In the genomic region with DNA sequence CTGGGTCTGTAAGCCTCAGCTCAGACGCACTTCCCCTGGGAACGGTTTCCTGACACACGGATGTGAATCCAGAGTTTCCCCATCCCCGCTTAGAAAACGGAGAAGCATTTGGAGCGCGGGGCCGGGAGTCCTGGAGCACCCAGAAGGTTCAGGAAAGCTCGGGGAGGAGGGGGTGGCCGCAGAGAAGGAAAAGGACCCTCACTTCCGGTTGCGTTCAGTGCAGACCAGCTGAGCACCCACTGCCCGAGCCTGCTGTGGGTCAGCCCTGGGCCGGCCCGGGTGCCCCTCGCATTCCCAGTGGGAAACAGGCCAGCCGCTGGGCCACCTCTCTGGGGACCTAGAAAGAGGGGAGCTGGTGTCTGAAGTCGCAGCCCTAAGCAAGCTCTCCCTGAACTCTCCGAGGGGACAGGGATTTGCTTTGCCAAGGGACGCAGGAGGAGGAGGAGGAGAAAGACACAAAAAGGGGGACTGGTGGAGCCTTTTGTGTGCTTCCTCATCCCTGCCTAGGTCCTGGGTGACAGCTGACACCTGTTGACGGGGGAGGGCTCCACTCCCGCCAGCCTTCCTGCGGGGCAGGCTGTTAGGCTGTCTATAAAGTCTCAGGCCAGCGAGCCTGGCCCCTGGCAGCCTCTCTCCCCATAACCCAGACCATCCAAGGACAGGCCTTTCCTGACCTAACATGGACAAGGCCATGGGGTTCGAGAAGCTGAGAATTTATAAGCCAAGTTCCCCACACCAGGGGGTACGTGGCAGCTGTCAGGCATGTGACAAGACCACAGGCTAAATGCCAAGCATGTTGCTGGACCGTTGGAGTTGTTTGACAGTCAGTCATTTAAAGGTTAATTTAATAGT, we compare ENCODE assay signal across 10 cellular contexts. TPM values are rescaled to one million over a fixed set of nuclear protein-coding genes. Genes with fewer than 3 reads are reported as not detected.
DNase-seq lines count a peak whose midpoint lies in the region; ATAC-seq, FAIRE-seq and TF ChIP-seq lines count a peak whose summit lies in the region.
"Had no signal": no experiment of that assay in that cellular context is flagged by ENCODE, and none has a peak within 500 bp of the region (broad histone marks: within the 10 kb centered on the region; RNA-seq: fewer than 3 reads in every experiment).

No MANE protein-coding gene starts in this region.

- intact Hi-C loops in left ventricle myocardium inferior (cut with micrococcal nuclease) = no loop called here

- H3K4me3 Mint-ChIP-seq in astrocyte (ENCODE audit: unreplicated experiment) = peak overlapping the region; percentile 14
- H3K4me3 Mint-ChIP-seq: activated T-cell treated with anti-CD3 and anti-CD28 coated beads, Interleukin-2, amount 50 U/mL, for 4 hours had no signal

- H3K27me3 ChIP-seq in GM06990 (replicated peaks; ENCODE audit: control insufficient read depth, insufficient read depth, low read length) (no peaks in the 10 kb centered on the region), astrocyte (ENCODE audit: insufficient read depth, low read length) (no peaks in the 10 kb centered on the region), left ventricle myocardium inferior (ENCODE audit: low read depth) (peaks cover 38% of the 10 kb centered on the region)

- peaks cover 1% of the 10 kb centered on the region for H3K9me3 Mint-ChIP-seq in astrocyte (ENCODE audit: unreplicated experiment)
- H3K9me3 Mint-ChIP-seq: activated T-cell treated with anti-CD3 and anti-CD28 coated beads, Interleukin-2, amount 50 U/mL, for 4 hours had no signal

- H3K4me2 ChIP-seq in astrocyte (ENCODE audit: low read length) = peak overlapping the region; percentile 89

- H3K9ac ChIP-seq in astrocyte (ENCODE audit: low read length) = peak overlapping the region; percentile 81

- H3K79me2 ChIP-seq in astrocyte (ENCODE audit: insufficient read depth, low read length) = peaks cover 42% of the 10 kb centered on the region

- H3K4me1 Mint-ChIP-seq in astrocyte (ENCODE audit: low read depth, unreplicated experiment) = peaks cover 17% of the 10 kb centered on the region

- peaks cover 22% of the 10 kb centered on the region for H4K20me1 ChIP-seq in astrocyte (ENCODE audit: insufficient read depth, low read length)

- H3K36me3 ChIP-seq in GM06990 (ENCODE audit: control insufficient read depth, insufficient read depth, low read length) (no peaks in the 10 kb centered on the region), astrocyte (ENCODE audit: insufficient read depth, low read length) (no peaks in the 10 kb centered on the region), left ventricle myocardium inferior (no peaks in the 10 kb centered on the region)

- H3K27ac Mint-ChIP-seq in astrocyte (ENCODE audit: unreplicated experiment) = no peak overlapping the region
- H3K27ac Mint-ChIP-seq: stimulated activated naive CD8-positive, alpha-beta T cell treated with anti-CD3 and anti-CD28 coated beads, Interleukin-15, Interleukin-2, amounts not matched to agents 100 ng/mL and 50 ng/mL, for 24 hours had no signal

- peak overlapping the region; percentile 64 for H3K4me3 ChIP-seq in GM06990 (replicated peaks; ENCODE audit: low read depth, low read length)
- H3K4me3 ChIP-seq in astrocyte (ENCODE audit: insufficient read depth, low read depth, low read length) = peak overlapping the region; percentile 68
- H3K4me3 ChIP-seq in left ventricle myocardium inferior = peak overlapping the region; percentile 80
- H3K4me3 ChIP-seq in retinal pigment epithelial cell (ENCODE audit: low read length) = peak overlapping the region; percentile 65

- H3K9me3 ChIP-seq in astrocyte (ENCODE audit: insufficient read depth, low read depth, low read length) (no peaks in the 10 kb centered on the region), left ventricle myocardium inferior (replicated peaks) (no peaks in the 10 kb centered on the region)

- DNase-seq in GM06990 (ENCODE audit: extremely low read depth, insufficient read length) (no peak), astrocyte (ENCODE audit: low read depth) (no peak), left ventricle myocardium inferior (no peak), retinal pigment epithelial cell (ENCODE audit: low read depth) (no peak), NCI-H2029 treated with DMSO at 0.1 percent for 48 hours (lab: John Stamatoyannopoulos, UW) (no peak), GM20000 (ENCODE audit: low spot score) (no peak)
- DNase-seq: activated T-cell treated with anti-CD3 and anti-CD28 coated beads, Interleukin-2, amount 50 U/mL, for 4 hours had no signal

- peaks cover 9% of the 10 kb centered on the region for H3K36me3 Mint-ChIP-seq in astrocyte (ENCODE audit: low read depth, unreplicated experiment)

- H3K4me1 ChIP-seq in astrocyte (ENCODE audit: insufficient read depth, low read length) = peaks cover 41% of the 10 kb centered on the region
- H3K4me1 ChIP-seq in left ventricle myocardium inferior = peaks cover 46% of the 10 kb centered on the region

- H2AFZ ChIP-seq in astrocyte (ENCODE audit: low read depth, low read length) = peak overlapping the region; percentile 94

- no peak for FAIRE-seq in astrocyte (lab: Jason Lieb, UNC)

- ATAC-seq in GM21723 (IDR thresholded peaks at IDR 0.05; ENCODE audit: unreplicated experiment) = no peak
- ATAC-seq in GM21367 (IDR thresholded peaks at IDR 0.05; ENCODE audit: unreplicated experiment) = no peak

- peak overlapping the region; percentile 59 for H3K27ac ChIP-seq in astrocyte (ENCODE audit: low read depth, low read length)
- H3K27ac ChIP-seq in left ventricle myocardium inferior (replicated peaks) = peak overlapping the region; percentile 80

- TF ChIP-seq CTCF in GM06990 (IDR thresholded peaks at IDR 0.05; ENCODE audit: insufficient read depth, low read length, poor library complexity, severe bottlenecking) (no peak), astrocyte (IDR thresholded peaks at IDR 0.05; ENCODE audit: insufficient read depth, low read depth, low read length) (no peak), left ventricle myocardium inferior (IDR thresholded peaks at IDR 0.05; ENCODE audit: borderline replicate concordance) (no peak), retinal pigment epithelial cell (conservative IDR thresholded peaks at IDR 0.05; ENCODE audit: low read depth, low read length) (no peak), GM20000 (IDR thresholded peaks at IDR 0.05; ENCODE audit: extremely low read depth, missing control alignments) (no peak)

- peaks cover 5% of the 10 kb centered on the region for H3K27me3 Mint-ChIP-seq in astrocyte (ENCODE audit: low read depth, unreplicated experiment)

RNA-seq across cellular contexts. Expression of a gene that starts 0.7 kb away (rescaled TPM):
- total RNA-seq in astrocyte = 3.3 and 3.5 TPM in 2 replicates
- 1.4 TPM for total RNA-seq in left ventricle myocardium inferior

RNA-seq across cellular contexts. Expression of a gene that starts 1.9 kb away (rescaled TPM):
- 23.9 and 24.0 TPM in 2 replicates for total RNA-seq in astrocyte
- total RNA-seq in left ventricle myocardium inferior = 5.1 TPM
